Comparison of ENCODE assay signal across 10 cellular contexts in the genomic region with DNA sequence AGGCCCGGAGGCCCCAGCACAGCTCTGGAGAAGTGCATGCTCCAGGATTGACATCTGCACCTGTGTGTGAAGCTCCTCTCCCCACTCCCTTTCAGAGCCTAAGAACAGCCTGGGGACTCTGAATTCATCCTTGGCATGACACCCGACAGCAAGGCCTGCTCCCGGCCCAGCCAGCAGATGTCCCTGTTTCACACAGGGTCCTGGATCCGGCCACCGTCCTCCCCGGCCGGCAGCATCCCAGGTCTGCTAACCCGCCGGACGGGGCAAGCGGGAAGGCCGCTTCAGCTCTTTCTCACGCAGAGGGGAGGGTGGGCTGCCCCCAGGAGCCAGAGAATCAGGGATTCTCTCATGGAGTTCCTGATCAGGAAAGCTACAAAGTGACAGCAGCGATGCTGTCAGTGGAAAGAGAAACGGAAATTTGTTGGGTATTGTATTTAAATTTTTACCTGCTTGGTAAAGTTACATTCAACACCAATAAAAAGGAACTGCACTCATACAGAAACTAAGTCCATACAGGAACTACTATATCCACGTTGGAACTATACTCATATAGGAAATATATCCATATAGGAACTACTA.
DNase-seq lines count a peak whose midpoint lies in the region; ATAC-seq and TF ChIP-seq lines count a peak whose summit lies in the region.
"Had no signal": no experiment of that assay in that cellular context is flagged by ENCODE, and none has a peak within 500 bp of the region (broad histone marks: within the 10 kb centered on the region; RNA-seq: fewer than 3 reads in every experiment).

No MANE protein-coding gene starts in this region.

- H3K27ac ChIP-seq in BLaER1 = no peak overlapping the region
- no peak overlapping the region for H3K27ac ChIP-seq in HCT116 (ENCODE audit: low read depth, low read length)
- H3K27ac ChIP-seq in SU-DHL-6 (ENCODE audit: low read depth, low read length) = no peak overlapping the region
- H3K27ac ChIP-seq in tibial artery = no peak overlapping the region

- H3K27me3 ChIP-seq in BLaER1 (no peaks in the 10 kb centered on the region), HCT116 (ENCODE audit: insufficient read depth, low read length) (no peaks in the 10 kb centered on the region; the same call in 1 of the 2 replicates), SU-DHL-6 (ENCODE audit: low read length) (no peaks in the 10 kb centered on the region), kidney epithelial cell (ENCODE audit: control insufficient read depth, insufficient read depth, low read length) (no peaks in the 10 kb centered on the region), tibial artery (peaks cover 0 to 7% of the 10 kb centered on the region in 2 donors)

- peak; percentile 52 for TF ChIP-seq RAD21 in HCT116 (IDR thresholded peaks at IDR 0.05; ENCODE audit: low read depth)

- H2AFZ ChIP-seq in HCT116 (ENCODE audit: low read depth, low read length, poor library complexity, severe bottlenecking) (no peak overlapping the region), SU-DHL-6 (ENCODE audit: low read depth, low read length, severe bottlenecking) (no peak overlapping the region)

- ATAC-seq in HCT116 = peak; percentile 87
- no peak for ATAC-seq in HG02610 (IDR thresholded peaks at IDR 0.05; ENCODE audit: unreplicated experiment)

- H3K9ac ChIP-seq in BLaER1 (no peak overlapping the region), HCT116 (ENCODE audit: low read length) (no peak overlapping the region), SU-DHL-6 (ENCODE audit: low read length) (no peak overlapping the region)

- H3K4me2 ChIP-seq in BLaER1 = peak overlapping the region; percentile 35; the same call in 1 of the 2 replicates
- no peak overlapping the region for H3K4me2 ChIP-seq in HCT116 (ENCODE audit: low read length)
- H3K4me2 ChIP-seq in SU-DHL-6 (ENCODE audit: low read depth, low read length, poor library complexity, severe bottlenecking) = no peak overlapping the region

- DNase-seq in HCT116 (ENCODE audit: low read depth, low spot score) (no peak), kidney epithelial cell (ENCODE audit: low read depth) (no peak), tibial artery (no peak), T-helper 2 cell (no peak), GM20000 (ENCODE audit: low spot score) (no peak)
- DNase-seq: activated T-cell treated with anti-CD3 and anti-CD28 coated beads, Interleukin-2, amount 50 U/mL, for 48 hours; SW 1271 had no signal

- CTCF ChIA-PET in HCT116 (lab: Charles Lee) = no interaction called here

- intact Hi-C loops in HCT116 (cut with micrococcal nuclease) = no loop called here
- intact Hi-C loops in tibial artery (cut with DNase I; ENCODE audit: low total_unique reads) = no loop called here

- TF ChIP-seq CTCF in HCT116 (IDR thresholded peaks at IDR 0.05 in 2 of 3, conservative IDR thresholded peaks at IDR 0.05 in 1 of 3; ENCODE audit: borderline replicate concordance in 1 of 3, insufficient read depth in 1 of 3, low read depth in 2 of 3, low read length in 2 of 3) (peak in 2 of 3 experiments; percentile 51 to 52; a peak in 4 of 6 replicates), SU-DHL-6 (IDR thresholded peaks at IDR 0.05; ENCODE audit: insufficient read depth, low read length, poor library complexity, severe bottlenecking) (peak; percentile 15), kidney epithelial cell (IDR thresholded peaks at IDR 0.05; ENCODE audit: insufficient read depth, low read length, poor library complexity, severe bottlenecking) (peak; percentile 13), tibial artery (IDR thresholded peaks at IDR 0.05) (no peak), GM20000 (IDR thresholded peaks at IDR 0.05; ENCODE audit: extremely low read depth, missing control alignments) (no peak)

- POLR2A ChIA-PET in HCT116 (lab: Charles Lee) = no interaction called here

- no peaks in the 10 kb centered on the region for H3K36me3 ChIP-seq in BLaER1
- H3K36me3 ChIP-seq in HCT116 (ENCODE audit: control insufficient read depth in 1 of 2, insufficient read depth in 2 of 2, low read length in 2 of 2) = no peaks in the 10 kb centered on the region
- H3K36me3 ChIP-seq in SU-DHL-6 (ENCODE audit: low read length) = no peaks in the 10 kb centered on the region
- H3K36me3 ChIP-seq in kidney epithelial cell (ENCODE audit: control insufficient read depth, insufficient read depth, low read length) = no peaks in the 10 kb centered on the region
- H3K36me3 ChIP-seq in tibial artery = no peaks in the 10 kb centered on the region

- H3F3A ChIP-seq in SU-DHL-6 (ENCODE audit: insufficient read depth) = no peaks in the 10 kb centered on the region

- H4K20me1 ChIP-seq in BLaER1 (no peaks in the 10 kb centered on the region), HCT116 (ENCODE audit: insufficient read depth) (no peaks in the 10 kb centered on the region), SU-DHL-6 (ENCODE audit: low read depth, low read length) (no peaks in the 10 kb centered on the region)

- H3K9me2 ChIP-seq in HCT116 (ENCODE audit: insufficient read depth) (no peaks in the 10 kb centered on the region), SU-DHL-6 (replicated peaks; ENCODE audit: insufficient read depth, low read length) (no peaks in the 10 kb centered on the region)

- H3K4me1 ChIP-seq in BLaER1 (no peaks in the 10 kb centered on the region), HCT116 (ENCODE audit: control insufficient read depth in 1 of 2, insufficient read depth in 2 of 2, low read length in 2 of 2) (no peaks in the 10 kb centered on the region), tibial artery (no peaks in the 10 kb centered on the region)

- no peak for TF ChIP-seq POLR2A in HCT116 (IDR thresholded peaks at IDR 0.05; ENCODE audit: borderline replicate concordance, extremely low read depth, insufficient read depth, insufficient read length)

- no peak overlapping the region for H3K4me3 ChIP-seq in BLaER1
- H3K4me3 ChIP-seq in HCT116 (replicated peaks in 1 of 2; ENCODE audit: low read depth in 1 of 2, low read length in 2 of 2) = no peak overlapping the region
- H3K4me3 ChIP-seq in SU-DHL-6 (ENCODE audit: insufficient read depth, low read length, poor library complexity, severe bottlenecking) = no peak overlapping the region
- H3K4me3 ChIP-seq in kidney epithelial cell (ENCODE audit: low read depth, low read length) = no peak overlapping the region
- no peak overlapping the region for H3K4me3 ChIP-seq in tibial artery

- no TSS peak for BruUV-seq in HCT116 (replicated peaks; lab: Mats Ljungman, UMichigan)

- RAD21 ChIA-PET in HCT116 (lab: Charles Lee; ENCODE audit: low non-redundant PET in 1 of 2, low total read pairs in 2 of 2, uncharacterized antibody in 2 of 2, unreplicated experiment in 2 of 2) = no interaction called here

- H3K9me3 ChIP-seq in BLaER1 = no peaks in the 10 kb centered on the region
- no peaks in the 10 kb centered on the region for H3K9me3 ChIP-seq in HCT116 (ENCODE audit: control insufficient read depth in 1 of 2, insufficient read depth in 1 of 2, low read depth in 1 of 2, low read length in 2 of 2)
- H3K9me3 ChIP-seq in SU-DHL-6 (ENCODE audit: insufficient read depth, low read length) = no peaks in the 10 kb centered on the region
- no peaks in the 10 kb centered on the region for H3K9me3 ChIP-seq in tibial artery

- H3K79me2 ChIP-seq in HCT116 (ENCODE audit: insufficient read depth, low read length) (no peaks in the 10 kb centered on the region), SU-DHL-6 (ENCODE audit: insufficient read depth, low read length) (no peaks in the 10 kb centered on the region)

TF ChIP-seq in HCT116, 20 proteins besides CTCF, POLR2A, EP300 and RAD21:
- TF ChIP-seq, protein P1, sequence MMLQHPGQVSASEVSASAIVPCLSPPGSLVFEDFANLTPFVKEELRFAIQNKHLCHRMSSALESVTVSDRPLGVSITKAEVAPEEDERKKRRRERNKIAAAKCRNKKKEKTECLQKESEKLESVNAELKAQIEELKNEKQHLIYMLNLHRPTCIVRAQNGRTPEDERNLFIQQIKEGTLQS (IDR thresholded peaks at IDR 0.05) = no peak
- TF ChIP-seq, protein P2, sequence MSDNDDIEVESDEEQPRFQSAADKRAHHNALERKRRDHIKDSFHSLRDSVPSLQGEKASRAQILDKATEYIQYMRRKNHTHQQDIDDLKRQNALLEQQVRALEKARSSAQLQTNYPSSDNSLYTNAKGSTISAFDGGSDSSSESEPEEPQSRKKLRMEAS (IDR thresholded peaks at IDR 0.05) = no peak
- TF ChIP-seq SP1 (IDR thresholded peaks at IDR 0.05; ENCODE audit: low read depth) (no peak), YY1 (IDR thresholded peaks at IDR 0.05; ENCODE audit: extremely low read depth, insufficient replicate concordance, low read depth, low read length) (no peak), JUND (IDR thresholded peaks at IDR 0.05) (no peak), ZNF274 (IDR thresholded peaks at IDR 0.05; ENCODE audit: low read depth, low read length) (no peak), POLR2AphosphoS5 (IDR thresholded peaks at IDR 0.05; ENCODE audit: low read depth, low read length) (no peak), ZFX (IDR thresholded peaks at IDR 0.05) (no peak), CEBPB (IDR thresholded peaks at IDR 0.05; ENCODE audit: low read depth) (no peak)

Comparison
In these comparisons a context has a peak if more than half of its experiments do, and no peak if none do; other contexts are left out.
1. CTCF ChIP-seq: peak in HCT116 (2 of 3), SU-DHL-6 (single experiment) and kidney epithelial cell (single experiment); none in tibial artery (0 of 2) and GM20000 (single experiment).